ENCODE assay signal across 8 cellular contexts in the genomic region with DNA sequence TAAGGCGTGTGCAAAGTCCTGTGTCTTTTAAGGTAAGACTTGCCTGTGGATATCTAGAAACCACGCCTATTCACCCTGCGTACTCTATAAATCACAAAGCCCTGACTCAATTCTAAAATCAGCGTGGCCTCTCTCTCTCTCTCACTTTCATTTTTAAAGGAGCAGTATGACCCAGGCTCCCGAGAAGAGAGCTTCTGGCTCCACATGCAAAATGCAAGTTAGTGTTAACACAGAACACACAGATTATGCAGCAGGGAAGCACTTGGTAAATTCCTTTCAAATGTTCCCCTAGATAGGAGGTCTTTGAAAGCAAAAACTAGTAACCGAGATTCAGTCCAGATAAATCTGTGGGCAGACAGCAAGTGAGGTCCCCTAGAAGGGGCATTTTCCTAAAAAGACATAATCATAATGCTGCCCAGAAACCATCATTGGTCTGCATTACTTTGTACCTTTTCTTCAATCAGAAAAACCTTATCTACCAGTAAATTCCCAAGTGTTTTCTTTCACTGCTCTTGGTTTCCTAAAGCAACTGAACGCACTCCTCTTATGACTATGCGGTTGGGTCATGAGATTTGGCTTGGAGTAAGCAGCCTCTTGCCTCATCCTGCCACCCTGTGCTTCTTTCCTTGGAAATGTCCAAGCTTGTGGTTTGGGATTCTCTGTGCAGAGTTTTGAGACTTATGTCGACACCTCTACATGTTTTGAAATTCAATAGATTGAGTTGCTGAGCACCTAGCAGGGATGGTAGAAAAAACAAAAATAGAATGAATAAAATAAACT. TPM values are rescaled to one million over a fixed set of nuclear protein-coding genes. Genes with fewer than 3 reads are reported as not detected.
A peak's percentile ranks its signal among the peaks of the same experiment; 100 is the strongest.
DNase-seq lines count a peak whose midpoint lies in the region; ATAC-seq and TF ChIP-seq lines count a peak whose summit lies in the region.

No MANE protein-coding gene starts in this region.

- H3K4me1 ChIP-seq in Caco-2 (peaks cover 22% of the 10 kb centered on the region), prostate gland (replicated peaks) (peaks cover 14% of the 10 kb centered on the region), HAP-1 (no peaks in the 10 kb centered on the region)

- H3K4me3 ChIP-seq in Caco-2 (ENCODE audit: low read depth, low read length) (no peak overlapping the region), prostate gland (no peak overlapping the region), HAP-1 (no peak overlapping the region)

- POLR2A ChIA-PET in Caco-2 (lab: Charles Lee) = no interaction called here
- POLR2A ChIA-PET in activated CD4-positive, alpha-beta memory T cell treated with anti-CD3 and anti-CD28 coated beads, Interleukin-2, amount 10 ng/mL, durations not matched to agents 7 days and 5 days (lab: Charles Lee) = no interaction called here

- in situ Hi-C loops in HAP-1 (cut with MboI; ENCODE audit: low sequenced_read_pairs) = no loop called here

- H3K36me3 ChIP-seq in Caco-2 (ENCODE audit: control insufficient read depth, insufficient read depth, low read length) = no peaks in the 10 kb centered on the region
- H3K36me3 ChIP-seq in prostate gland = no peaks in the 10 kb centered on the region
- H3K36me3 ChIP-seq in HAP-1 (replicated peaks) = no peaks in the 10 kb centered on the region

- peaks cover 20% of the 10 kb centered on the region for H3K4me1 Mint-ChIP-seq in Caco-2 (ENCODE audit: low read depth, unreplicated experiment)
- H3K4me1 Mint-ChIP-seq in activated CD4-positive, alpha-beta memory T cell treated with anti-CD3 and anti-CD28 coated beads, Interleukin-2, amount 10 ng/mL, durations not matched to agents 7 days and 5 days = peaks cover 11% of the 10 kb centered on the region

- H3K9me3 Mint-ChIP-seq in Caco-2 (ENCODE audit: unreplicated experiment) = no peaks in the 10 kb centered on the region
- H3K9me3 Mint-ChIP-seq in activated CD4-positive, alpha-beta memory T cell treated with anti-CD3 and anti-CD28 coated beads, Interleukin-2, amount 10 ng/mL, durations not matched to agents 7 days and 5 days = no peaks in the 10 kb centered on the region

- peak in 1 of 2 experiments; percentile 25 for DNase-seq in Caco-2
- DNase-seq in activated CD4-positive, alpha-beta memory T cell treated with anti-CD3 and anti-CD28 coated beads, Interleukin-2, amount 10 ng/mL, durations not matched to agents 7 days and 5 days = peak; percentile 26
- DNase-seq in globus pallidus (ENCODE audit: low spot score) = peak; percentile 74
- DNase-seq in prostate gland (ENCODE audit: low spot score) = peak; percentile 59
- no peak for DNase-seq in HAP-1 (ENCODE audit: low spot score in 2 of 2)
- no peak for DNase-seq in NCI-H187 treated with DMSO at 0.1 percent for 48 hours (lab: John Stamatoyannopoulos, UW)

- BruUV-seq in Caco-2 (replicated peaks; lab: Mats Ljungman, UMichigan) = no TSS peak

- H3K27ac Mint-ChIP-seq in Caco-2 (ENCODE audit: unreplicated experiment) = peak overlapping the region; percentile 79
- H3K27ac Mint-ChIP-seq in activated CD4-positive, alpha-beta memory T cell treated with anti-CD3 and anti-CD28 coated beads, Interleukin-2, amount 10 ng/mL, durations not matched to agents 7 days and 5 days = no peak overlapping the region

- H3K36me3 Mint-ChIP-seq in Caco-2 (ENCODE audit: insufficient read depth, unreplicated experiment) = no peaks in the 10 kb centered on the region
- H3K36me3 Mint-ChIP-seq in activated CD4-positive, alpha-beta memory T cell treated with anti-CD3 and anti-CD28 coated beads, Interleukin-2, amount 10 ng/mL, durations not matched to agents 7 days and 5 days (ENCODE audit: low read depth) = no peaks in the 10 kb centered on the region

- no peaks in the 10 kb centered on the region for H3K27me3 Mint-ChIP-seq in Caco-2 (ENCODE audit: insufficient read depth, unreplicated experiment)
- H3K27me3 Mint-ChIP-seq in activated CD4-positive, alpha-beta memory T cell treated with anti-CD3 and anti-CD28 coated beads, Interleukin-2, amount 10 ng/mL, durations not matched to agents 7 days and 5 days = peaks cover 6% of the 10 kb centered on the region

- CTCF ChIA-PET in Caco-2 (lab: Charles Lee) = interaction anchor here (0.7 kb wide), 1 partner anchor 613 kb away, joined by 3 read pairs; no protein-coding TSS in a partner anchor
- CTCF ChIA-PET in activated CD4-positive, alpha-beta memory T cell treated with anti-CD3 and anti-CD28 coated beads, Interleukin-2, amount 10 ng/mL, durations not matched to agents 7 days and 5 days (lab: Charles Lee) = interaction anchor here (0.7 kb wide), 1 partner anchor 598 kb away, joined by 3 read pairs; no protein-coding TSS in a partner anchor

- intact Hi-C loops in Caco-2 (cut with micrococcal nuclease; ENCODE audit: unreplicated experiment) = loop anchor here (1.0 kb wide), 1 partner anchor 62 kb away; the partner anchor contains the start of gene KCNJ16
- intact Hi-C loops in prostate gland (cut with DNase I) = no loop called here

- TF ChIP-seq CTCF in Caco-2 (IDR thresholded peaks at IDR 0.05; ENCODE audit: insufficient read depth in 1 of 2, low read depth in 1 of 2, low read length in 1 of 2, severe bottlenecking in 1 of 2, unreplicated experiment in 1 of 2) (no peak), prostate gland (IDR thresholded peaks at IDR 0.05) (no peak)

- TF ChIP-seq POLR2A in prostate gland (IDR thresholded peaks at IDR 0.05) = no peak

- ATAC-seq in GM19452 (IDR thresholded peaks at IDR 0.05; ENCODE audit: unreplicated experiment) (peak; percentile 98), HG03439 (IDR thresholded peaks at IDR 0.05; ENCODE audit: unreplicated experiment) (peak; percentile 99)

- WGBS in prostate gland = 18% methylated on average over 9 of the region's 9 CpGs

- H3K27me3 ChIP-seq in Caco-2 (replicated peaks; ENCODE audit: control insufficient read depth, insufficient read depth, low read length) (no peaks in the 10 kb centered on the region), prostate gland (replicated peaks; ENCODE audit: insufficient read depth) (no peaks in the 10 kb centered on the region), HAP-1 (ENCODE audit: low read depth) (no peaks in the 10 kb centered on the region)

- no peaks in the 10 kb centered on the region for H3K9me3 ChIP-seq in Caco-2
- no peaks in the 10 kb centered on the region for H3K9me3 ChIP-seq in prostate gland
- H3K9me3 ChIP-seq in HAP-1 = no peaks in the 10 kb centered on the region

- H3K4me3 Mint-ChIP-seq in Caco-2 (ENCODE audit: unreplicated experiment) = peak overlapping the region; percentile 69
- H3K4me3 Mint-ChIP-seq in activated CD4-positive, alpha-beta memory T cell treated with anti-CD3 and anti-CD28 coated beads, Interleukin-2, amount 10 ng/mL, durations not matched to agents 7 days and 5 days = no peak overlapping the region

- H3K27ac ChIP-seq in prostate gland = peak overlapping the region; percentile 68 to 71

RNA-seq across cellular contexts. Expression of gene KCNJ2, which starts 31.7 kb away (rescaled TPM):
- total RNA-seq in Caco-2 (2022) = 0.70 and 1.0 TPM in 2 replicates
- not detected for total RNA-seq in activated CD4-positive, alpha-beta memory T cell treated with anti-CD3 and anti-CD28 coated beads, Interleukin-2, amount 10 ng/mL, durations not matched to agents 7 days and 5 days
- 1 to 10 TPM; 2.6 to 3.1 TPM for total RNA-seq in prostate gland

Comparison
In these comparisons a context has a peak if more than half of its experiments do, and no peak if none do; other contexts are left out.
1. DNase-seq: peak in activated CD4-positive, alpha-beta memory T cell treated with anti-CD3 and anti-CD28 coated beads, Interleukin-2, amount 10 ng/mL, durations not matched to agents 7 days and 5 days (single experiment), globus pallidus (single experiment) and prostate gland (single experiment); none in HAP-1 (0 of 2) and NCI-H187 treated with DMSO at 0.1 percent for 48 hours (single experiment).